ENCODE assay signal across 14 cellular contexts in the genomic region with DNA sequence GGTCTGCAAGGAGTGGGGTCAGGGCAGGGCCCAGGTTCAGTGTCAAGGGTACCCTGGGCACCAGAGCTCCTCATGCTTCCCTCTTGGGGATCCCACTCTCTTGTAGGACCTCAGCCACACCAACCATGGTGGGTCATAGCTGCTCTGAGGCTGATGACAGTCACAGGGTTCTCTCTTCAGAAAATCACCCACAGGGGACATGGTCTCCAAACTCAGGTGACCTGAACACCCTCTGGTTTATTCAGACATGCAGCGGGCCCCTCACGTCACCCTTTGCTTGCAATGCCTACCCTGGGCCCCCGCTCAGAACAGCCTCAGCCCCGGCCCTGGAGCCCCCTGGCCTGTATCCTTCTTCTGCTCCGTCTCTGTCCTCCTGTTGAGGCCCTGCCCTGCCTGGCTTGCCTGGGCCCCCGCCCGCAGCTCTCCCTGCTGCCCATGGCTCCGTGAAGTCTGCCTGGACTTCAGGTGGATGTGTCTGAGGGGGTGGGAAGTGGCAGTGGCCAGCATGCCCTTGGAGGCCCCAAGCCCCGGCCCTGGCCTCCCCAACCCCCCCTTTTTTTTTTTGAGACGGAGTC. TPM values are rescaled to one million over a fixed set of nuclear protein-coding genes. Genes with fewer than 3 reads are reported as not detected.
DNase-seq lines count a peak whose midpoint lies in the region; ATAC-seq, FAIRE-seq and TF ChIP-seq lines count a peak whose summit lies in the region.
"Had no signal": no experiment of that assay in that cellular context is flagged by ENCODE, and none has a peak within 500 bp of the region (broad histone marks: within the 10 kb centered on the region; RNA-seq: fewer than 3 reads in every experiment).

No MANE protein-coding gene starts in this region.

- no peak for TF ChIP-seq CTCF in GM13977 (IDR thresholded peaks at IDR 0.05; ENCODE audit: extremely low read depth, insufficient read depth, missing control alignments)
- no peak for TF ChIP-seq CTCF in type B pancreatic cell (conservative IDR thresholded peaks at IDR 0.05)

- FAIRE-seq in frontal cortex (lab: Jason Lieb, UNC) = no peak
- FAIRE-seq: GM12891, H1 had no signal

- H3K27ac Mint-ChIP-seq in activated CD4-positive, alpha-beta T cell treated with anti-CD3 and anti-CD28 coated beads, Interleukin-2, amount 10 ng/mL, durations not matched to agents 7 days and 5 days = peak overlapping the region; percentile 50
- no peak overlapping the region for H3K27ac Mint-ChIP-seq in type B pancreatic cell
- H3K27ac Mint-ChIP-seq: HFFc6 had no signal

- POLR2A ChIA-PET in activated CD4-positive, alpha-beta T cell treated with anti-CD3 and anti-CD28 coated beads, Interleukin-2, amount 10 ng/mL, durations not matched to agents 7 days and 5 days (lab: Charles Lee) = no interaction called here

- no peaks in the 10 kb centered on the region for H3K9me3 Mint-ChIP-seq in activated CD4-positive, alpha-beta T cell treated with anti-CD3 and anti-CD28 coated beads, Interleukin-2, amount 10 ng/mL, durations not matched to agents 7 days and 5 days
- H3K9me3 Mint-ChIP-seq in type B pancreatic cell = no peaks in the 10 kb centered on the region
- H3K9me3 Mint-ChIP-seq: CD4-positive, CD25-positive, alpha-beta regulatory T cell; HFFc6 had no signal

- in situ Hi-C loops in GM13977 (cut with MboI; ENCODE audit: low pct_unique_long_range_greater_than_20kb, low sequenced_read_pairs, unreplicated experiment) = no loop called here

- ATAC-seq in HG03108 (IDR thresholded peaks at IDR 0.05; ENCODE audit: unreplicated experiment) = no peak

- H3K36me3 Mint-ChIP-seq in activated CD4-positive, alpha-beta T cell treated with anti-CD3 and anti-CD28 coated beads, Interleukin-2, amount 10 ng/mL, durations not matched to agents 7 days and 5 days (ENCODE audit: low read depth) = peaks cover 48% of the 10 kb centered on the region
- peaks cover 3% of the 10 kb centered on the region for H3K36me3 Mint-ChIP-seq in type B pancreatic cell

- CTCF ChIA-PET in activated CD4-positive, alpha-beta T cell treated with anti-CD3 and anti-CD28 coated beads, Interleukin-2, amount 10 ng/mL, durations not matched to agents 7 days and 5 days (lab: Charles Lee) = no interaction called here

- H3K4me1 Mint-ChIP-seq in activated CD4-positive, alpha-beta T cell treated with anti-CD3 and anti-CD28 coated beads, Interleukin-2, amount 10 ng/mL, durations not matched to agents 7 days and 5 days = peaks cover 5% of the 10 kb centered on the region
- H3K4me1 Mint-ChIP-seq in type B pancreatic cell (ENCODE audit: unreplicated experiment) = no peaks in the 10 kb centered on the region
- H3K4me1 Mint-ChIP-seq: CD4-positive, CD25-positive, alpha-beta regulatory T cell had no signal

- DNase-seq in activated CD4-positive, alpha-beta T cell treated with anti-CD3 and anti-CD28 coated beads, Interleukin-2, amount 10 ng/mL, durations not matched to agents 7 days and 5 days = no peak
- DNase-seq in activated CD4-positive, alpha-beta T cell treated with anti-CD3 and anti-CD28 coated beads, Interleukin-2, amount 50 U/mL, for 48 hours = no peak
- DNase-seq in GM13977 (ENCODE audit: low spot score) (peak; percentile 24), frontal cortex (ENCODE audit: low spot score in 2 of 2) (peak; percentile 10 to 14), type B pancreatic cell (ENCODE audit: extremely low spot score, unreplicated experiment) (no peak)
- DNase-seq: CD4-positive, CD25-positive, alpha-beta regulatory T cell; DMS 273 treated with DMSO at 0.1 percent for 48 hours; HCEC 1CT; HFFc6; KBM-7 had no signal

- H3K4me3 Mint-ChIP-seq in activated CD4-positive, alpha-beta T cell treated with anti-CD3 and anti-CD28 coated beads, Interleukin-2, amount 10 ng/mL, durations not matched to agents 7 days and 5 days = no peak overlapping the region
- H3K4me3 Mint-ChIP-seq in type B pancreatic cell = no peak overlapping the region
- H3K4me3 Mint-ChIP-seq: CD4-positive, CD25-positive, alpha-beta regulatory T cell; HFFc6 had no signal

- H3K27me3 Mint-ChIP-seq in activated CD4-positive, alpha-beta T cell treated with anti-CD3 and anti-CD28 coated beads, Interleukin-2, amount 10 ng/mL, durations not matched to agents 7 days and 5 days = no peaks in the 10 kb centered on the region
- H3K27me3 Mint-ChIP-seq in type B pancreatic cell = no peaks in the 10 kb centered on the region
- H3K27me3 Mint-ChIP-seq: CD4-positive, CD25-positive, alpha-beta regulatory T cell had no signal

RNA-seq across cellular contexts. Expression of a gene that starts 20.4 kb away (rescaled TPM):
- total RNA-seq in activated CD4-positive, alpha-beta T cell treated with anti-CD3 and anti-CD28 coated beads, Interleukin-2, amount 10 ng/mL, durations not matched to agents 7 days and 5 days = 10 to 100 TPM; 57.9 to 62.2 TPM
- total RNA-seq in frontal cortex (5.3 TPM), type B pancreatic cell (ENCODE audit: low replicate concordance) (61.0 and 70.8 TPM in 2 replicates)

RNA-seq across cellular contexts. Expression of a gene that starts 25.6 kb away (rescaled TPM):
- 1 to 10 TPM; 3.1 to 3.9 TPM for total RNA-seq in activated CD4-positive, alpha-beta T cell treated with anti-CD3 and anti-CD28 coated beads, Interleukin-2, amount 10 ng/mL, durations not matched to agents 7 days and 5 days
- total RNA-seq in frontal cortex = 3.3 TPM
- 4.3 and 8.5 TPM in 2 replicates for total RNA-seq in type B pancreatic cell (ENCODE audit: low replicate concordance)

RNA-seq across cellular contexts. Expression of a gene that starts 25.8 kb away (rescaled TPM):
- total RNA-seq in activated CD4-positive, alpha-beta T cell treated with anti-CD3 and anti-CD28 coated beads, Interleukin-2, amount 10 ng/mL, durations not matched to agents 7 days and 5 days = not detected
- total RNA-seq in frontal cortex (not detected), type B pancreatic cell (ENCODE audit: low replicate concordance) (not detected in 2 replicates)
- total RNA-seq: CD4-positive, CD25-positive, alpha-beta regulatory T cell; Daoy; HFFc6 had no signal

RNA-seq across cellular contexts. Expression of a gene that starts 50.0 kb away (rescaled TPM):
- 10 to 100 TPM; 33.3 to 39.1 TPM for total RNA-seq in activated CD4-positive, alpha-beta T cell treated with anti-CD3 and anti-CD28 coated beads, Interleukin-2, amount 10 ng/mL, durations not matched to agents 7 days and 5 days
- total RNA-seq in frontal cortex = 15.1 TPM
- total RNA-seq in type B pancreatic cell (ENCODE audit: low replicate concordance) = 46.6 and 48.7 TPM in 2 replicates

RNA-seq across cellular contexts. Expression of a gene that starts 50.4 kb away (rescaled TPM):
- total RNA-seq in activated CD4-positive, alpha-beta T cell treated with anti-CD3 and anti-CD28 coated beads, Interleukin-2, amount 10 ng/mL, durations not matched to agents 7 days and 5 days = 10 to 100 TPM; 40.6 to 43.1 TPM
- total RNA-seq in frontal cortex (22.8 TPM), type B pancreatic cell (ENCODE audit: low replicate concordance) (44.5 and 52.7 TPM in 2 replicates)

Comparison
In these comparisons a context has a peak if more than half of its experiments do, and no peak if none do; other contexts are left out.
1. DNase-seq: peak in GM13977 (single experiment) and frontal cortex (2 of 2); none in activated CD4-positive, alpha-beta T cell treated with anti-CD3 and anti-CD28 coated beads, Interleukin-2, amount 10 ng/mL, durations not matched to agents 7 days and 5 days (single experiment), activated CD4-positive, alpha-beta T cell treated with anti-CD3 and anti-CD28 coated beads, Interleukin-2, amount 50 U/mL, for 48 hours (0 of 2) and type B pancreatic cell (single experiment).